12 cellular contexts compared by ENCODE assay signal in the genomic region with DNA sequence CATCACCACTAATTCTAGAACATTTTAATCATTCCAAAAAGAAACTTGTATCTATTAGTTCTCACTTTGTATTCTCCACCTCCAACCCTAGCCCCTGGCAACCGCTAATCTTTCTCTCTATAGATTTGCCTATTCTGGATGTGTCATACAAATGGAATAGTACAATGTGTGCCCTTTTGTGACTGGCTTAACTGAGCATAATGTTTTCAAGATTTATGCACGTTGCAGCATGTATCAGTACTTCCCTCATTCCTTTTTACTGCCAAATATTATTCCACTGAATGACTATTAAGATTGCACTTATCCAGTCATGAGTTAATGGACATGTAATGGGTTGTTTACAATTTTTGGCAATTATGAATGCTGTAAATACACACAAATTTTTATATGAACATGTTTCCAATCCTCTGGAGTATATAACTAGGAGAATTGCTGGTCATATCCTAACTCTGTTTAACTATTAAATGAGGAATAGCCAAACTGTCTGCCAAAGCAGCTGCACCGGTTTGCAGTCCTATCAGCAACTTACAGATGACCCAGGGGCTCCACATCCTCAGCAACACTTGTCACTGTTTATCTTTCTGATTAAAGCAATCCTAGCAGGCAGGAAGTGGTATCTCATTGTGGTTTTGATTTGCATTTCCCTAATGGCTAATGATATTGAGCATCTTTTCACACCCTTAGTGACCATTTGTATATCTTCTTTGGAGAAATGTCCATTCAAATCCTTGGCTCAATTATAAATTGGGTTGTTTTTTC. TPM values are rescaled to one million over a fixed set of nuclear protein-coding genes. Genes with fewer than 3 reads are reported as not detected.
DNase-seq lines count a peak whose midpoint lies in the region; ATAC-seq lines count a peak whose summit lies in the region.
"Had no signal": no experiment of that assay in that cellular context is flagged by ENCODE, and none has a peak within 500 bp of the region (broad histone marks: within the 10 kb centered on the region; RNA-seq: fewer than 3 reads in every experiment).

No MANE protein-coding gene starts in this region.

- H3K36me3 ChIP-seq in CD4-positive, alpha-beta memory T cell (ENCODE audit: insufficient read depth, low read length) = no peaks in the 10 kb centered on the region

- no peaks in the 10 kb centered on the region for H3K36me3 Mint-ChIP-seq in CD4-positive, alpha-beta memory T cell

- peak overlapping the region in 5 of 8 donors; percentile 10 to 55 (median 21) for H3K4me3 Mint-ChIP-seq in CD4-positive, alpha-beta memory T cell
- H3K4me3 Mint-ChIP-seq: activated CD4-positive, alpha-beta memory T cell treated with anti-CD3 and anti-CD28 coated beads, Interleukin-2, amount 10 ng/mL, durations not matched to agents 7 days and 5 days had no signal

- H3K4me1 Mint-ChIP-seq in CD4-positive, alpha-beta memory T cell = peaks cover 29 to 45% (median 33%) of the 10 kb centered on the region in 4 donors

- no peaks in the 10 kb centered on the region for H3K27me3 ChIP-seq in CD4-positive, alpha-beta memory T cell (ENCODE audit: insufficient read depth, low read length)

- POLR2A ChIA-PET in CD4-positive, alpha-beta memory T cell (lab: Charles Lee; ENCODE audit: partially characterized antibody) = no interaction called here

- intact Hi-C loops in CD4-positive, alpha-beta memory T cell (cut with micrococcal nuclease) = no loop called here

- H3K27ac ChIP-seq in CD4-positive, alpha-beta memory T cell (ENCODE audit: low read depth, low read length) = no peak overlapping the region

- H3K9me3 ChIP-seq in CD4-positive, alpha-beta memory T cell (ENCODE audit: control insufficient read depth in 1 of 2, low read length in 2 of 2) = no peaks in the 10 kb centered on the region

- peaks cover 0 to 9% (median 0%) of the 10 kb centered on the region in 8 donors for H3K9me3 Mint-ChIP-seq in CD4-positive, alpha-beta memory T cell
- H3K9me3 Mint-ChIP-seq: activated CD4-positive, alpha-beta memory T cell treated with anti-CD3 and anti-CD28 coated beads, Interleukin-2, amount 10 ng/mL, durations not matched to agents 7 days and 5 days had no signal

- H3K4me1 ChIP-seq in CD4-positive, alpha-beta memory T cell (ENCODE audit: insufficient read depth, low read length) = peaks cover 33% of the 10 kb centered on the region

- CTCF ChIA-PET in CD4-positive, alpha-beta memory T cell (lab: Charles Lee; ENCODE audit: partially characterized antibody) = no interaction called here

- no peaks in the 10 kb centered on the region for H3K27me3 Mint-ChIP-seq in CD4-positive, alpha-beta memory T cell
- H3K27me3 Mint-ChIP-seq: activated CD4-positive, alpha-beta memory T cell treated with anti-CD3 and anti-CD28 coated beads, Interleukin-2, amount 10 ng/mL, durations not matched to agents 7 days and 5 days had no signal

- H3K27ac Mint-ChIP-seq in CD4-positive, alpha-beta memory T cell = no peak overlapping the region
- H3K27ac Mint-ChIP-seq: activated CD4-positive, alpha-beta memory T cell treated with anti-CD3 and anti-CD28 coated beads, Interleukin-2, amount 10 ng/mL, durations not matched to agents 7 days and 5 days had no signal

- DNase-seq in CD4-positive, alpha-beta memory T cell = peak in 2 of 5 donors; percentile 14 to 19
- DNase-seq in NCI-H748 treated with DMSO at 0.1 percent for 48 hours (lab: John Stamatoyannopoulos, UW) (peak; percentile 18), iPS-NIHi7 (ENCODE audit: extremely low spot score) (no peak), HK-2 (ENCODE audit: unreplicated experiment) (no peak), EL (no peak), H4 (ENCODE audit: low spot score) (no peak)
- DNase-seq: activated CD4-positive, alpha-beta memory T cell treated with anti-CD3 and anti-CD28 coated beads, Interleukin-2, amount 10 ng/mL, durations not matched to agents 7 days and 5 days; PC-3; stimulated activated naive CD4-positive, alpha-beta T cell treated with Interleukin-2 at 50 U/mL for 16 hours had no signal

- H3K4me3 ChIP-seq in CD4-positive, alpha-beta memory T cell (ENCODE audit: low read length in 2 of 2) = no peak overlapping the region

- ATAC-seq in GM19043 (IDR thresholded peaks at IDR 0.05; ENCODE audit: low read depth, unreplicated experiment) (peak; percentile 96), HG03060 (IDR thresholded peaks at IDR 0.05; ENCODE audit: low read depth, unreplicated experiment) (peak; percentile 77)
- ATAC-seq: PC-3, sciatic nerve had no signal

RNA-seq across cellular contexts. Expression of gene DCUN1D1, which starts 42.9 kb away (rescaled TPM):
- total RNA-seq in CD4-positive, alpha-beta memory T cell = 10 to 100 TPM; 34.4 to 36.4 TPM
- 10 to 100 TPM; 26.1 to 31.1 TPM for polyA plus RNA-seq in CD4-positive, alpha-beta memory T cell
- total RNA-seq in H4 (2014; rRNA removed; shearing (Covaris generic)) = 26.0 and 33.3 TPM in 2 replicates
